In genomic region chr9:87465791-87466190, GRCh38 we compare ENCODE assay signal across 20 cellular contexts.
"Had no signal": no experiment of that assay in that cellular context is flagged by ENCODE, and none has a peak within 500 bp of the region (broad histone marks: within the 10 kb centered on the region; RNA-seq: fewer than 3 reads in every experiment).

No MANE protein-coding gene starts in this region.

- H3K4me1 ChIP-seq: parathyroid adenoma had no signal

- H3K79me2 ChIP-seq: parathyroid adenoma had no signal

- H3K36me3 Mint-ChIP-seq: activated CD8-positive, alpha-beta memory T cell treated with anti-CD3 and anti-CD28 coated beads, Interleukin-2, amount 10 ng/mL, durations not matched to agents 7 days and 5 days; activated naive CD8-positive, alpha-beta T cell treated with anti-CD3 and anti-CD28 coated beads, Interleukin-2, amount 10 ng/mL, durations not matched to agents 7 days and 5 days; memory B cell; naive thymus-derived CD4-positive, alpha-beta T cell; stimulated activated effector memory CD8-positive, alpha-beta T cell treated with anti-CD3 and anti-CD28 coated beads, Interleukin-12 subunit alpha, Interleukin-12 subunit beta, amount 100 ng/mL, for 72 hours had no signal

- H3K9me3 Mint-ChIP-seq: activated B cell treated with CpG ODN at 0.5 μM for 24 hours; activated CD4-positive, alpha-beta memory T cell treated with anti-CD3 and anti-CD28 coated beads, Interleukin-2, amount 10 ng/mL, durations not matched to agents 7 days and 5 days; activated T-helper 2 cell treated with anti-CD3 and anti-CD28 coated beads, Interferon-gamma antibody, Interleukin-2, Interleukin-4, amounts not matched to agents 10 μg/mL and 5 μg/mL and 100 μg/mL, durations not matched to agents 14 hours and 24 hours and 36 hours; memory B cell; naive thymus-derived CD4-positive, alpha-beta T cell had no signal

- H3K4me1 Mint-ChIP-seq: activated B cell treated with CpG ODN at 0.5 μM for 24 hours; activated naive CD8-positive, alpha-beta T cell treated with anti-CD3 and anti-CD28 coated beads, Interleukin-2, amount 10 ng/mL, durations not matched to agents 7 days and 5 days; memory B cell had no signal

- ATAC-seq: activated CD8-positive, alpha-beta memory T cell treated with anti-CD3 and anti-CD28 coated beads, Interleukin-2, amount 10 ng/mL, durations not matched to agents 7 days and 5 days; naive thymus-derived CD4-positive, alpha-beta T cell; stimulated activated effector memory CD8-positive, alpha-beta T cell treated with anti-CD3 and anti-CD28 coated beads, Interleukin-12 subunit alpha, Interleukin-12 subunit beta, amount 100 ng/mL, for 72 hours had no signal

- H3K9me3 ChIP-seq: neutrophil, sigmoid colon, stomach, thoracic aorta had no signal

- H3K27ac ChIP-seq: cardiac muscle cell, neutrophil, parathyroid adenoma, stomach, thoracic aorta had no signal

- H3K4me3 Mint-ChIP-seq: activated B cell treated with CpG ODN at 0.5 μM for 24 hours; activated CD4-positive, alpha-beta memory T cell treated with anti-CD3 and anti-CD28 coated beads, Interleukin-2, amount 10 ng/mL, durations not matched to agents 7 days and 5 days; activated CD8-positive, alpha-beta memory T cell treated with anti-CD3 and anti-CD28 coated beads, Interleukin-2, amount 10 ng/mL, durations not matched to agents 7 days and 5 days; activated naive CD8-positive, alpha-beta T cell treated with anti-CD3 and anti-CD28 coated beads, Interleukin-2, amount 10 ng/mL, durations not matched to agents 7 days and 5 days; memory B cell; naive thymus-derived CD4-positive, alpha-beta T cell; stimulated activated effector memory CD8-positive, alpha-beta T cell treated with anti-CD3 and anti-CD28 coated beads, Interleukin-12 subunit alpha, Interleukin-12 subunit beta, amount 100 ng/mL, for 72 hours had no signal

- H3K36me3 ChIP-seq: cardiac muscle cell, neutrophil, sigmoid colon, stomach, thoracic aorta had no signal

- H3K4me3 ChIP-seq: cardiac muscle cell, sigmoid colon, stomach, thoracic aorta had no signal

- DNase-seq: activated B cell treated with CpG ODN at 0.5 μM for 24 hours; activated CD4-positive, alpha-beta memory T cell treated with anti-CD3 and anti-CD28 coated beads, Interleukin-2, amount 10 ng/mL, durations not matched to agents 7 days and 5 days; activated CD4-positive, alpha-beta T cell treated with anti-CD3 and anti-CD28 coated beads for 4 hours; activated CD8-positive, alpha-beta memory T cell treated with anti-CD3 and anti-CD28 coated beads, Interleukin-2, amount 10 ng/mL, durations not matched to agents 7 days and 5 days; activated naive CD4-positive, alpha-beta T cell treated with Interleukin-2 at 50 U/mL for 16 hours; activated naive CD8-positive, alpha-beta T cell treated with anti-CD3 and anti-CD28 coated beads, Interleukin-2, amount 10 ng/mL, durations not matched to agents 7 days and 5 days; amygdala; dermis blood vessel endothelial cell; effector memory CD4-positive, alpha-beta T cell; naive thymus-derived CD4-positive, alpha-beta T cell; sigmoid colon; stimulated activated CD4-positive, alpha-beta T cell treated with anti-CD3 and anti-CD28 coated beads, Interleukin-4, amount 100 ng/mL, for 24 hours; stomach had no signal

- H3K27me3 Mint-ChIP-seq: activated B cell treated with CpG ODN at 0.5 μM for 24 hours; activated CD4-positive, alpha-beta memory T cell treated with anti-CD3 and anti-CD28 coated beads, Interleukin-2, amount 10 ng/mL, durations not matched to agents 7 days and 5 days; activated CD8-positive, alpha-beta memory T cell treated with anti-CD3 and anti-CD28 coated beads, Interleukin-2, amount 10 ng/mL, durations not matched to agents 7 days and 5 days; memory B cell had no signal

- H3K27me3 ChIP-seq: cardiac muscle cell, neutrophil, sigmoid colon, stomach had no signal

- H2AFZ ChIP-seq: parathyroid adenoma had no signal

- H3K27ac Mint-ChIP-seq: activated B cell treated with CpG ODN at 0.5 μM for 24 hours; activated CD4-positive, alpha-beta memory T cell treated with anti-CD3 and anti-CD28 coated beads, Interleukin-2, amount 10 ng/mL, durations not matched to agents 7 days and 5 days; activated CD8-positive, alpha-beta memory T cell treated with anti-CD3 and anti-CD28 coated beads, Interleukin-2, amount 10 ng/mL, durations not matched to agents 7 days and 5 days; activated naive CD8-positive, alpha-beta T cell treated with anti-CD3 and anti-CD28 coated beads, Interleukin-2, amount 10 ng/mL, durations not matched to agents 7 days and 5 days; activated T-helper 2 cell treated with anti-CD3 and anti-CD28 coated beads, Interferon-gamma antibody, Interleukin-2, Interleukin-4, amounts not matched to agents 10 μg/mL and 5 μg/mL and 100 μg/mL, durations not matched to agents 14 hours and 24 hours and 36 hours; memory B cell; naive thymus-derived CD4-positive, alpha-beta T cell; stimulated activated effector memory CD8-positive, alpha-beta T cell treated with anti-CD3 and anti-CD28 coated beads, Interleukin-12 subunit alpha, Interleukin-12 subunit beta, amount 100 ng/mL, for 72 hours had no signal
